Comparison of ENCODE assay signal across 1 cellular context in the genomic region with DNA sequence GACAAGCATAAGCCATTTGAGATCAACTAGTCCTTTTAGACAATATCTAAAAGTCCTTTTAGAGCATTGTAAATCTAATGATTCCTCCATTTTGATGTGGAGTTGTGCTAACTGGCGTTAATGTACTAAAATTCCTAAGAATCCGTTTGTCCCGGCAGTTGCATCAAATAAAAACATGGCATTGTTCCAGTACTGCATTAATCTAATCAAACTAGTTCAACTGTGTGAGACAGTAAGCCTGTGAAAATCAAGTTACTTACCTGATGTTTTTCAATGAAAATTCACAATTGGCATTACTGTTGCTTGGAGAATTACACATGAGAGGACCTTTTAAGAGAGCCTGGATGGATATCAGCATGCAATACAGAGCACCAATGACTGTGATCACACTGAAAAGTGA.
TF ChIP-seq lines count a peak whose summit lies in the region.

No MANE protein-coding gene starts in this region.

TF ChIP-seq in HepG2, 621 proteins besides CTCF, POLR2A, EP300 and RAD21:
- no peak for TF ChIP-seq SPEN (CRISPR knock-in tag; IDR thresholded peaks at IDR 0.05; ENCODE audit: low read depth)
- no peak for TF ChIP-seq KAT2B (IDR thresholded peaks at IDR 0.05; ENCODE audit: borderline replicate concordance, low read depth, low read length)
- TF ChIP-seq NFYC (CRISPR knock-in tag; IDR thresholded peaks at IDR 0.05) = no peak
- no peak for TF ChIP-seq ZMYM4 (CRISPR knock-in tag; IDR thresholded peaks at IDR 0.05)
- no peak for TF ChIP-seq ISL2 (CRISPR knock-in tag; IDR thresholded peaks at IDR 0.05)
- TF ChIP-seq NR2F2 (IDR thresholded peaks at IDR 0.05; ENCODE audit: borderline replicate concordance, low read depth) = no peak
- TF ChIP-seq, protein P1, sequence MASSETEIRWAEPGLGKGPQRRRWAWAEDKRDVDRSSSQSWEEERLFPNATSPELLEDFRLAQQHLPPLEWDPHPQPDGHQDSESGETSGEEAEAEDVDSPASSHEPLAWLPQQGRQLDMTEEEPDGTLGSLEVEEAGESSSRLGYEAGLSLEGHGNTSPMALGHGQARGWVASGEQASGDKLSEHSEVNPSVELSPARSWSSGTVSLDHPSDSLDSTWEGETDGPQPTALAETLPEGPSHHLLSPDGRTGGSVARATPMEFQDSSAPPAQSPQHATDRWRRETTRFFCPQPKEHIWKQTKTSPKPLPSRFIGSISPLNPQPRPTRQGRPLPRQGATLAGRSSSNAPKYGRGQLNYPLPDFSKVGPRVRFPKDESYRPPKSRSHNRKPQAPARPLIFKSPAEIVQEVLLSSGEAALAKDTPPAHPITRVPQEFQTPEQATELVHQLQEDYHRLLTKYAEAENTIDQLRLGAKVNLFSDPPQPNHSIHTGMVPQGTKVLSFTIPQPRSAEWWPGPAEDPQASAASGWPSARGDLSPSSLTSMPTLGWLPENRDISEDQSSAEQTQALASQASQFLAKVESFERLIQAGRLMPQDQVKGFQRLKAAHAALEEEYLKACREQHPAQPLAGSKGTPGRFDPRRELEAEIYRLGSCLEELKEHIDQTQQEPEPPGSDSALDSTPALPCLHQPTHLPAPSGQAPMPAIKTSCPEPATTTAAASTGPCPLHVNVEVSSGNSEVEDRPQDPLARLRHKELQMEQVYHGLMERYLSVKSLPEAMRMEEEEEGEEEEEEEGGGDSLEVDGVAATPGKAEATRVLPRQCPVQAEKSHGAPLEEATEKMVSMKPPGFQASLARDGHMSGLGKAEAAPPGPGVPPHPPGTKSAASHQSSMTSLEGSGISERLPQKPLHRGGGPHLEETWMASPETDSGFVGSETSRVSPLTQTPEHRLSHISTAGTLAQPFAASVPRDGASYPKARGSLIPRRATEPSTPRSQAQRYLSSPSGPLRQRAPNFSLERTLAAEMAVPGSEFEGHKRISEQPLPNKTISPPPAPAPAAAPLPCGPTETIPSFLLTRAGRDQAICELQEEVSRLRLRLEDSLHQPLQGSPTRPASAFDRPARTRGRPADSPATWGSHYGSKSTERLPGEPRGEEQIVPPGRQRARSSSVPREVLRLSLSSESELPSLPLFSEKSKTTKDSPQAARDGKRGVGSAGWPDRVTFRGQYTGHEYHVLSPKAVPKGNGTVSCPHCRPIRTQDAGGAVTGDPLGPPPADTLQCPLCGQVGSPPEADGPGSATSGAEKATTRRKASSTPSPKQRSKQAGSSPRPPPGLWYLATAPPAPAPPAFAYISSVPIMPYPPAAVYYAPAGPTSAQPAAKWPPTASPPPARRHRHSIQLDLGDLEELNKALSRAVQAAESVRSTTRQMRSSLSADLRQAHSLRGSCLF (CRISPR knock-in tag; IDR thresholded peaks at IDR 0.05; ENCODE audit: borderline replicate concordance) = no peak
- TF ChIP-seq CBFB (CRISPR knock-in tag; IDR thresholded peaks at IDR 0.05) = no peak
- TF ChIP-seq KDM1A (CRISPR knock-in tag; IDR thresholded peaks at IDR 0.05) = no peak
